In genomic region chr4:103994059-103994458, GRCh38 we compare ENCODE assay signal across 13 cellular contexts.
DNase-seq lines count a peak whose midpoint lies in the region; ATAC-seq, FAIRE-seq and TF ChIP-seq lines count a peak whose summit lies in the region.
"Had no signal": no experiment of that assay in that cellular context is flagged by ENCODE, and none has a peak within 500 bp of the region (broad histone marks: within the 10 kb centered on the region; RNA-seq: fewer than 3 reads in every experiment).

No MANE protein-coding gene starts in this region.

- H3K36me3 ChIP-seq in DOHH2 (ENCODE audit: control insufficient read depth, low read length) (no peaks in the 10 kb centered on the region), lower lobe of right lung (no peaks in the 10 kb centered on the region), sigmoid colon (no peaks in the 10 kb centered on the region), testis (ENCODE audit: low read depth, missing control alignments) (no peaks in the 10 kb centered on the region)
- H3K36me3 ChIP-seq: left ventricle myocardium inferior, upper lobe of left lung had no signal

- TF ChIP-seq CTCF in DOHH2 (IDR thresholded peaks at IDR 0.05; ENCODE audit: low read depth, low read length, poor library complexity, severe bottlenecking) (peak; percentile 15), lower lobe of right lung (IDR thresholded peaks at IDR 0.05) (no peak), sigmoid colon (IDR thresholded peaks at IDR 0.05) (no peak), testis (IDR thresholded peaks at IDR 0.05) (no peak)

- H3K27me3 ChIP-seq in DOHH2 (ENCODE audit: control insufficient read depth, low read length), result no peaks in the 10 kb centered on the region
- H3K27me3 ChIP-seq in lower lobe of right lung (ENCODE audit: low read depth), result no peaks in the 10 kb centered on the region
- no peaks in the 10 kb centered on the region for H3K27me3 ChIP-seq in sigmoid colon
- H3K27me3 ChIP-seq in testis, result no peaks in the 10 kb centered on the region
- H3K27me3 ChIP-seq: upper lobe of left lung had no signal

- H3K27ac ChIP-seq in DOHH2 (ENCODE audit: low read depth, low read length), result no peak overlapping the region
- H3K27ac ChIP-seq in lower lobe of right lung, result no peak overlapping the region
- H3K27ac ChIP-seq in sigmoid colon, result no peak overlapping the region
- no peak overlapping the region for H3K27ac ChIP-seq in testis
- H3K27ac ChIP-seq: left ventricle myocardium inferior, upper lobe of left lung had no signal

- no peak for TF ChIP-seq POLR2A in sigmoid colon (IDR thresholded peaks at IDR 0.05)
- no peak for TF ChIP-seq POLR2A in testis (IDR thresholded peaks at IDR 0.05)

- FAIRE-seq in TTC549 (lab: Jason Lieb, UNC), result peak; percentile 68

- no peaks in the 10 kb centered on the region for H4K20me1 ChIP-seq in DOHH2 (ENCODE audit: control insufficient read depth, insufficient read depth, low read depth, low read length)

- intact Hi-C loops in lower lobe of right lung (cut with DNase I), result no loop called here
- intact Hi-C loops in sigmoid colon (cut with DNase I), result no loop called here
- intact Hi-C loops in testis (cut with DNase I; ENCODE audit: low total_unique reads), result no loop called here

- H3K9me2 ChIP-seq in DOHH2 (replicated peaks; ENCODE audit: control insufficient read depth, low read length), result no peaks in the 10 kb centered on the region

- H3K9me3 ChIP-seq in DOHH2 (ENCODE audit: control insufficient read depth, insufficient read depth, low read length) (0 out of 2 replicates have a peak, but pooled peaks cover 5% of the 10 kb centered on the region), lower lobe of right lung (peaks cover 13% of the 10 kb centered on the region), sigmoid colon (peaks cover 0 to 7% (median 0%) of the 10 kb centered on the region in 4 donors), testis (no peaks in the 10 kb centered on the region)

- DNase-seq in LHCN-M2 (ENCODE audit: low read depth), result peak; percentile 25
- DNase-seq in left kidney (ENCODE audit: low read depth, low spot score), result peak; percentile 12
- DNase-seq in lower lobe of right lung, result no peak
- DNase-seq in NCI-H226, result no peak
- no peak for DNase-seq in sigmoid colon
- DNase-seq in testis, result no peak
- DNase-seq: activated CD8-positive, alpha-beta memory T cell treated with anti-CD3 and anti-CD28 coated beads, Interleukin-2, amount 10 ng/mL, durations not matched to agents 7 days and 5 days; DMS153; left ventricle myocardium inferior; NCI-H1930; upper lobe of left lung had no signal

- H3K4me1 ChIP-seq in DOHH2 (ENCODE audit: control insufficient read depth, low read length) (no peaks in the 10 kb centered on the region), lower lobe of right lung (no peaks in the 10 kb centered on the region), sigmoid colon (peaks cover 0 to 10% (median 8%) of the 10 kb centered on the region in 4 donors), testis (peaks cover 4% of the 10 kb centered on the region)
- H3K4me1 ChIP-seq: upper lobe of left lung had no signal

- no peaks in the 10 kb centered on the region for H3K79me2 ChIP-seq in DOHH2 (ENCODE audit: control insufficient read depth, low read length)

- ATAC-seq in lower lobe of right lung, result no peak
- ATAC-seq: activated CD8-positive, alpha-beta memory T cell treated with anti-CD3 and anti-CD28 coated beads, Interleukin-2, amount 10 ng/mL, durations not matched to agents 7 days and 5 days had no signal

- no peak overlapping the region for H3K4me3 ChIP-seq in DOHH2 (ENCODE audit: low read length)
- no peak overlapping the region for H3K4me3 ChIP-seq in lower lobe of right lung
- no peak overlapping the region for H3K4me3 ChIP-seq in sigmoid colon
- H3K4me3 ChIP-seq in testis, result no peak overlapping the region
- H3K4me3 ChIP-seq: left ventricle myocardium inferior, upper lobe of left lung had no signal

- H3K4me2 ChIP-seq in DOHH2 (ENCODE audit: low read length), result no peak overlapping the region

- H3F3A ChIP-seq in DOHH2 (ENCODE audit: control insufficient read depth, insufficient read depth), result no peaks in the 10 kb centered on the region

- no peak for TF ChIP-seq EP300 in sigmoid colon (IDR thresholded peaks at IDR 0.05)

- WGBS in sigmoid colon, 2 donors, result 10 to 13% methylated on average over 1 of the region's 1 CpG
- WGBS in testis, 2 donors, result 11 to 29% methylated on average over 1 of the region's 1 CpG

Comparison
In these comparisons a context has a peak if more than half of its experiments do, and no peak if none do; other contexts are left out.
1. DNase-seq: peak in LHCN-M2 (single experiment) and left kidney (single experiment); none in lower lobe of right lung (single experiment), NCI-H226 (single experiment), sigmoid colon (single experiment) and testis (single experiment).